8 cellular contexts compared by ENCODE assay signal in genomic region chr20:17680128-17680835, GRCh38. TPM values are rescaled to one million over a fixed set of nuclear protein-coding genes. Genes with fewer than 3 reads are reported as not detected.
DNase-seq lines count a peak whose midpoint lies in the region; ATAC-seq and TF ChIP-seq lines count a peak whose summit lies in the region.

No MANE protein-coding gene starts in this region.

- H3K4me1 ChIP-seq in stomach smooth muscle (ENCODE audit: control insufficient read depth, insufficient read depth, low read length) = peaks cover 24% of the 10 kb centered on the region

- H3K9me3 Mint-ChIP-seq in T-helper 1 cell treated with Interleukin-12 subunit alpha and Interleukin-12 subunit beta and Interleukin-4 antibody, amounts not matched to agents 30 μg/mL and 1 μg/mL, for 36 hours = no peaks in the 10 kb centered on the region

- H3K27ac Mint-ChIP-seq in T-helper 1 cell treated with Interleukin-12 subunit alpha and Interleukin-12 subunit beta and Interleukin-4 antibody, amounts not matched to agents 30 μg/mL and 1 μg/mL, for 36 hours = peak overlapping the region; percentile 57

- H3K36me3 Mint-ChIP-seq in T-helper 1 cell treated with Interleukin-12 subunit alpha and Interleukin-12 subunit beta and Interleukin-4 antibody, amounts not matched to agents 30 μg/mL and 1 μg/mL, for 36 hours (ENCODE audit: low read depth) = peaks cover 13% of the 10 kb centered on the region

- no peaks in the 10 kb centered on the region for H3K9me3 ChIP-seq in stomach smooth muscle (ENCODE audit: control insufficient read depth in 2 of 2, low read length in 2 of 2)

- H3K27me3 Mint-ChIP-seq in T-helper 1 cell treated with Interleukin-12 subunit alpha and Interleukin-12 subunit beta and Interleukin-4 antibody, amounts not matched to agents 30 μg/mL and 1 μg/mL, for 36 hours (ENCODE audit: low read depth) = peaks cover 26% of the 10 kb centered on the region

- peak overlapping the region; percentile 98 for H3K27ac ChIP-seq in brain microvascular endothelial cell
- peak overlapping the region; percentile 78 for H3K27ac ChIP-seq in stomach smooth muscle (ENCODE audit: low read length)

- H3K27me3 ChIP-seq in brain microvascular endothelial cell (replicated peaks) (peaks cover 9% of the 10 kb centered on the region), stomach smooth muscle (ENCODE audit: control insufficient read depth in 1 of 2, insufficient read depth in 2 of 2, low read length in 2 of 2) (peaks cover 0 to 3% of the 10 kb centered on the region in 2 donors)

- in situ Hi-C loops in brain microvascular endothelial cell (cut with HindIII; ENCODE audit: low pct_ligation_motif_present, low sequenced_read_pairs) = no loop called here

- H3K36me3 ChIP-seq in brain microvascular endothelial cell (replicated peaks) (peaks cover 47% of the 10 kb centered on the region), stomach smooth muscle (ENCODE audit: control insufficient read depth in 2 of 2, insufficient read depth in 2 of 2, low read length in 2 of 2) (peaks cover 0 to 10% of the 10 kb centered on the region in 2 donors)

- H3K4me3 Mint-ChIP-seq in T-helper 1 cell treated with Interleukin-12 subunit alpha and Interleukin-12 subunit beta and Interleukin-4 antibody, amounts not matched to agents 30 μg/mL and 1 μg/mL, for 36 hours = peak overlapping the region; percentile 80

- no peak for TF ChIP-seq CTCF in brain microvascular endothelial cell (IDR thresholded peaks at IDR 0.05; ENCODE audit: low read depth, low read length, missing control alignments)

- peak overlapping the region; percentile 64 to 76 for H3K9ac ChIP-seq in stomach smooth muscle (ENCODE audit: low read length in 2 of 2)

- ATAC-seq in GM19463 (IDR thresholded peaks at IDR 0.05; ENCODE audit: unreplicated experiment) = no peak

- no peak for DNase-seq in T-helper 1 cell
- peak; percentile 9 for DNase-seq in NCI-H460 (ENCODE audit: extremely low read depth, low read depth)
- DNase-seq in brain microvascular endothelial cell = peak; percentile 56
- peak; percentile 14 for DNase-seq in kidney glomerular epithelial cell (lab: John Stamatoyannopoulos, UW)
- no peak for DNase-seq in NCI-H1048 (lab: John Stamatoyannopoulos, UW)

- H3K4me1 Mint-ChIP-seq in T-helper 1 cell treated with Interleukin-12 subunit alpha and Interleukin-12 subunit beta and Interleukin-4 antibody, amounts not matched to agents 30 μg/mL and 1 μg/mL, for 36 hours (ENCODE audit: low read depth) = peaks cover 23% of the 10 kb centered on the region

- peak overlapping the region; percentile 82 for H3K4me3 ChIP-seq in brain microvascular endothelial cell (ENCODE audit: low read depth, low read length)
- peak overlapping the region; percentile 75 to 81 for H3K4me3 ChIP-seq in stomach smooth muscle (ENCODE audit: low read length in 2 of 2)

RNA-seq across cellular contexts. Expression of gene RRBP1, which starts 1.8 kb away (rescaled TPM):
- 55.8 and 59.9 TPM in 2 replicates for total RNA-seq in NCI-H460 (2014; rRNA removed; shearing (Covaris generic))
- 61.4 and 101 TPM in 2 replicates for polyA plus RNA-seq in NCI-H460 (2014; cell fraction: nucleus; rRNA removed)

RNA-seq across cellular contexts. Expression of gene BANF2, which starts 19.5 kb away (rescaled TPM):
- not detected in 2 replicates for total RNA-seq in NCI-H460 (2014; rRNA removed; shearing (Covaris generic))
- not detected in 2 replicates for polyA plus RNA-seq in NCI-H460 (2014; cell fraction: nucleus; rRNA removed)

Comparison
In these comparisons a context has a peak if more than half of its experiments do, and no peak if none do; other contexts are left out.
1. DNase-seq: peak in NCI-H460 (single experiment), brain microvascular endothelial cell (single experiment) and kidney glomerular epithelial cell (single experiment); none in T-helper 1 cell (0 of 5) and NCI-H1048 (single experiment).